ENCODE assay signal across 9 cellular contexts in genomic region chr16:89491974-89492687, GRCh38. TPM values are rescaled to one million over a fixed set of nuclear protein-coding genes. Genes with fewer than 3 reads are reported as not detected.
DNase-seq lines count a peak whose midpoint lies in the region; ATAC-seq and TF ChIP-seq lines count a peak whose summit lies in the region.
"Had no signal": no experiment of that assay in that cellular context is flagged by ENCODE, and none has a peak within 500 bp of the region (broad histone marks: within the 10 kb centered on the region; RNA-seq: fewer than 3 reads in every experiment).

No MANE protein-coding gene starts in this region.

- DNase-seq in CD8-positive, alpha-beta memory T cell = no peak
- DNase-seq in NCI-H2227 (lab: John Stamatoyannopoulos, UW; ENCODE audit: unreplicated experiment) (peak; percentile 64), coronary artery (ENCODE audit: low spot score) (no peak), neuronal stem cell (ENCODE audit: low spot score) (no peak), glomerular visceral epithelial cell (ENCODE audit: extremely low spot score) (no peak), sciatic nerve (ENCODE audit: low spot score) (no peak), SIG-M5 treated with dmso at 0.1 percent for 504 hours (lab: John Stamatoyannopoulos, UW; ENCODE audit: unreplicated experiment) (no peak), CD1c-positive myeloid dendritic cell (ENCODE audit: extremely low spot score) (no peak)
- DNase-seq: NCI-H2029 had no signal

- no peak overlapping the region for H3K23ac ChIP-seq in neuronal stem cell (ENCODE audit: low read depth, low read length, poor library complexity)

- no peak overlapping the region for H2BK120ac ChIP-seq in neuronal stem cell (ENCODE audit: low read depth, low read length)

- peaks cover 5% of the 10 kb centered on the region for H3K79me1 ChIP-seq in neuronal stem cell (ENCODE audit: low read depth, low read length)

- POLR2A ChIA-PET in CD8-positive, alpha-beta memory T cell (lab: Charles Lee) = interaction anchor here (3.6 kb wide), 1 partner anchor 16 kb away, joined by 31 read pairs; the partner anchor contains the start of gene SPG7

- H3K36me3 ChIP-seq in CD8-positive, alpha-beta memory T cell (ENCODE audit: insufficient read depth, low read length) = no peaks in the 10 kb centered on the region
- H3K36me3 ChIP-seq in neuronal stem cell (replicated peaks in 1 of 2; ENCODE audit: control insufficient read depth in 2 of 2, insufficient read depth in 2 of 2, low read length in 2 of 2) = peaks cover 3 to 6% of the 10 kb centered on the region in 2 donors

- no peak for TF ChIP-seq CTCF in coronary artery (IDR thresholded peaks at IDR 0.05)

- no peak overlapping the region for H4K8ac ChIP-seq in neuronal stem cell (ENCODE audit: low read depth, low read length)

- peak overlapping the region in 7 of 8 donors; percentile 0 to 99 (median 93) for H3K27ac Mint-ChIP-seq in CD8-positive, alpha-beta memory T cell

- no peaks in the 10 kb centered on the region for H3K9me3 ChIP-seq in CD8-positive, alpha-beta memory T cell (ENCODE audit: low read length)
- no peaks in the 10 kb centered on the region for H3K9me3 ChIP-seq in neuronal stem cell (replicated peaks in 1 of 2; ENCODE audit: control insufficient read depth in 2 of 2, insufficient read depth in 1 of 2, low read depth in 1 of 2, low read length in 2 of 2)

- H3K4ac ChIP-seq in neuronal stem cell (ENCODE audit: low read length) = no peak overlapping the region

- no CpG with 5 or more reads among the region's 24 CpGs for WGBS in neuronal stem cell (ENCODE audit: extremely low coverage in 2 of 2, insufficient read length in 2 of 2, insufficient replicate concordance in 1 of 2), 2 donors

- peak overlapping the region in 6 of 7 donors; percentile 87 to 98 (median 92) for H3K4me3 Mint-ChIP-seq in CD8-positive, alpha-beta memory T cell

- H3K4me3 ChIP-seq in CD8-positive, alpha-beta memory T cell (ENCODE audit: low read length) = no peak overlapping the region
- peak overlapping the region; percentile 86 for H3K4me3 ChIP-seq in coronary artery
- peak overlapping the region in 1 of 2 donors; percentile 63 for H3K4me3 ChIP-seq in neuronal stem cell (ENCODE audit: low read length in 2 of 2)

- peaks cover 0 to 2% (median 2%) of the 10 kb centered on the region in 5 donors for H3K9me3 Mint-ChIP-seq in CD8-positive, alpha-beta memory T cell

- no peak overlapping the region for H2BK12ac ChIP-seq in neuronal stem cell (ENCODE audit: low read length)

- H3K36me3 Mint-ChIP-seq in CD8-positive, alpha-beta memory T cell = peaks cover 0 to 36% (median 0%) of the 10 kb centered on the region in 3 donors

- H3K27me3 Mint-ChIP-seq in CD8-positive, alpha-beta memory T cell = peaks cover 0 to 2% of the 10 kb centered on the region in 2 donors

- H2AK5ac ChIP-seq in neuronal stem cell (ENCODE audit: low read depth, low read length) = no peak overlapping the region

- peak overlapping the region; percentile 95 for H3K27ac ChIP-seq in CD8-positive, alpha-beta memory T cell (ENCODE audit: low read depth, low read length)
- H3K27ac ChIP-seq in coronary artery (no peak overlapping the region), neuronal stem cell (replicated peaks; ENCODE audit: low read length) (no peak overlapping the region)

- no peak overlapping the region for H3K18ac ChIP-seq in neuronal stem cell (ENCODE audit: low read length)

- H2BK15ac ChIP-seq in neuronal stem cell (ENCODE audit: low read length) = no peak overlapping the region

- no peak for ATAC-seq in sciatic nerve

- intact Hi-C loops in sciatic nerve (cut with DNase I) = loop anchor here (10.0 kb wide), 1 partner anchor 157 kb away; no protein-coding TSS in a partner anchor

- peaks cover 44 to 59% (median 50%) of the 10 kb centered on the region in 3 donors for H3K4me1 Mint-ChIP-seq in CD8-positive, alpha-beta memory T cell

- CTCF ChIA-PET in CD8-positive, alpha-beta memory T cell (lab: Charles Lee) = interaction anchor here (1.1 to 1.3 kb wide), 3 partner anchors 16 to 175 kb away, joined by 3 to 5 read pairs (median 3); partner anchors contain the start of gene SPG7

- no peak overlapping the region for H3K9ac ChIP-seq in neuronal stem cell (ENCODE audit: low read depth, low read length, poor library complexity)

- H3K4me1 ChIP-seq in CD8-positive, alpha-beta memory T cell (ENCODE audit: insufficient read depth, low read length) = peaks cover 34% of the 10 kb centered on the region
- peaks cover 9 to 30% of the 10 kb centered on the region in 2 donors for H3K4me1 ChIP-seq in neuronal stem cell (ENCODE audit: control insufficient read depth in 2 of 2, insufficient read depth in 1 of 2, low read depth in 1 of 2, low read length in 2 of 2)

- H3K14ac ChIP-seq in neuronal stem cell (ENCODE audit: low read length) = no peak overlapping the region

- H2AFZ ChIP-seq in neuronal stem cell (ENCODE audit: low read length) = no peak overlapping the region

- H2BK5ac ChIP-seq in neuronal stem cell (ENCODE audit: low read length) = no peak overlapping the region

- peak overlapping the region; percentile 19 for H3K4me2 ChIP-seq in neuronal stem cell (ENCODE audit: insufficient read depth, low read length, poor library complexity, severe bottlenecking)

- no peaks in the 10 kb centered on the region for H3K27me3 ChIP-seq in CD8-positive, alpha-beta memory T cell (ENCODE audit: insufficient read depth, low read length, poor library complexity, severe bottlenecking)
- H3K27me3 ChIP-seq in neuronal stem cell (ENCODE audit: control insufficient read depth in 3 of 3, insufficient read depth in 3 of 3, low read depth in 1 of 3, low read length in 3 of 3) = no peaks in the 10 kb centered on the region

- no peak overlapping the region for H4K91ac ChIP-seq in neuronal stem cell (ENCODE audit: low read depth, low read length, poor library complexity)

RNA-seq across cellular contexts. Expression of gene ANKRD11, which starts 1.8 kb away (rescaled TPM):
- total RNA-seq in CD8-positive, alpha-beta memory T cell = 100 to 1,000 TPM; 130 to 150 TPM
- polyA plus RNA-seq in CD8-positive, alpha-beta memory T cell = 39.8 TPM
- polyA plus RNA-seq in neuronal stem cell (2013, experiment 1 of 2) = 65.4 TPM
- 69.8 TPM for polyA plus RNA-seq in neuronal stem cell (2013, experiment 2 of 2)
- total RNA-seq in sciatic nerve = 140 TPM

RNA-seq across cellular contexts. Expression of gene SPG7, which starts 16.1 kb away (rescaled TPM):
- 10 to 100 TPM; 77.4 to 79.5 TPM for total RNA-seq in CD8-positive, alpha-beta memory T cell
- 48.2 TPM for polyA plus RNA-seq in CD8-positive, alpha-beta memory T cell
- polyA plus RNA-seq in neuronal stem cell (2013, experiment 1 of 2) = 43.4 TPM
- polyA plus RNA-seq in neuronal stem cell (2013, experiment 2 of 2) = 47.1 TPM
- 104 TPM for total RNA-seq in sciatic nerve
